1 cellular context compared by ENCODE assay signal in the genomic region with DNA sequence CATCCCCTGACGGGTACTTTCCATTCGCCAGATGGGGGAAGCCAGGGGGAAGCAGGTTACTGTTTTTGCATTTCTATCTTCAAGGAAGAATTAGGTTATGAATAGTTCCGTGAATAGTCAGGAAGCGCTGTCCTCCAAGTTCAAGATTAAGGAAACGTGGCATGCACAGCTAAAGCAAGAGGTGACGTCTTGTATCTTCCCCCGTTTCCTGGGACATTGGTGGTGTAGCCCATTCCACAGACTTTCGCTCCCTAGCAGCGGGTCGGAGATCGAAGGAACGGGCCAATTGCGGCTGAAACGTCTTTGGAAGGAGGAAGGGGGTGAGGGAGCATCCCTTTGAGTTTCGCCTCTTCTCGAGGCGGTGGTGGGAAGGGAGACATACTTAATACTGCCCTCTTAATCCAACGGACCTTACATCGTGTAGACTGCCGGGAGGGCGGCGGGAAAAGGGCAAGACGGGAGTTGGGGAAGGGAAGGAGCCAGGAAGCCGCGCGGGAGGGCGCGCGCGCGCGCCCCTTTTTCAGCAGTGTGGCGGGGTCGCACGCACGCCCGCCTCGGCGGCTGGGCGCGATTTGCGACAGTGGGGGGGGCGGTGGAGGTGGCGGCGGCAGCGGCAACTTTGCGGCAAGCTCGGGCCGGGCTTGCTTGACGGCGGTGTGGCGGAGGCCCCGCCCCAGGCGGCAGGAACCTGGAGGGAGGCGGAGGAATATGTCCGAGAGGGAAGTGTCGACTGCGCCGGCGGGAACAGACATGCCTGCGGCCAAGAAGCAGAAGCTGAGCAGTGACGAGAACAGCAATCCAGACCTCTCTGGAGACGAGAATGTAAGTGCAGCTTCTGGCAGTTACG.
TF ChIP-seq lines count a peak whose summit lies in the region.

Gene EED, plus strand, starts transcription at position 232 of the 847 bp plus-strand sequence. Its CDS starts 477 bp downstream, at position 709.

TF ChIP-seq in K562, 482 proteins besides CTCF, POLR2A, EP300 and RAD21 (continued from another document and continues in another):
- TF ChIP-seq, protein P1, sequence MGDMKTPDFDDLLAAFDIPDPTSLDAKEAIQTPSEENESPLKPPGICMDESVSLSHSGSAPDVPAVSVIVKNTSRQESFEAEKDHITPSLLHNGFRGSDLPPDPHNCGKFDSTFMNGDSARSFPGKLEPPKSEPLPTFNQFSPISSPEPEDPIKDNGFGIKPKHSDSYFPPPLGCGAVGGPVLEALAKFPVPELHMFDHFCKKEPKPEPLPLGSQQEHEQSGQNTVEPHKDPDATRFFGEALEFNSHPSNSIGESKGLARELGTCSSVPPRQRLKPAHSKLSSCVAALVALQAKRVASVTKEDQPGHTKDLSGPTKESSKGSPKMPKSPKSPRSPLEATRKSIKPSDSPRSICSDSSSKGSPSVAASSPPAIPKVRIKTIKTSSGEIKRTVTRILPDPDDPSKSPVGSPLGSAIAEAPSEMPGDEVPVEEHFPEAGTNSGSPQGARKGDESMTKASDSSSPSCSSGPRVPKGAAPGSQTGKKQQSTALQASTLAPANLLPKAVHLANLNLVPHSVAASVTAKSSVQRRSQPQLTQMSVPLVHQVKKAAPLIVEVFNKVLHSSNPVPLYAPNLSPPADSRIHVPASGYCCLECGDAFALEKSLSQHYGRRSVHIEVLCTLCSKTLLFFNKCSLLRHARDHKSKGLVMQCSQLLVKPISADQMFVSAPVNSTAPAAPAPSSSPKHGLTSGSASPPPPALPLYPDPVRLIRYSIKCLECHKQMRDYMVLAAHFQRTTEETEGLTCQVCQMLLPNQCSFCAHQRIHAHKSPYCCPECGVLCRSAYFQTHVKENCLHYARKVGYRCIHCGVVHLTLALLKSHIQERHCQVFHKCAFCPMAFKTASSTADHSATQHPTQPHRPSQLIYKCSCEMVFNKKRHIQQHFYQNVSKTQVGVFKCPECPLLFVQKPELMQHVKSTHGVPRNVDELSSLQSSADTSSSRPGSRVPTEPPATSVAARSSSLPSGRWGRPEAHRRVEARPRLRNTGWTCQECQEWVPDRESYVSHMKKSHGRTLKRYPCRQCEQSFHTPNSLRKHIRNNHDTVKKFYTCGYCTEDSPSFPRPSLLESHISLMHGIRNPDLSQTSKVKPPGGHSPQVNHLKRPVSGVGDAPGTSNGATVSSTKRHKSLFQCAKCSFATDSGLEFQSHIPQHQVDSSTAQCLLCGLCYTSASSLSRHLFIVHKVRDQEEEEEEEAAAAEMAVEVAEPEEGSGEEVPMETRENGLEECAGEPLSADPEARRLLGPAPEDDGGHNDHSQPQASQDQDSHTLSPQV (IDR thresholded peaks at IDR 0.05) = no peak
- TF ChIP-seq ZNF384 (IDR thresholded peaks at IDR 0.05; ENCODE audit: low read depth, low read length) (0 out of 2 replicates have a peak, but pooled peaks have one; percentile 12), MBD2 (IDR thresholded peaks at IDR 0.05; ENCODE audit: borderline replicate concordance, low read depth) (peak; percentile 99), NRF1 (conservative IDR thresholded peaks at IDR 0.05 in 1 of 2, IDR thresholded peaks at IDR 0.05 in 1 of 2) (peak; percentile 98; a peak in 3 of 4 replicates), HMBOX1 (IDR thresholded peaks at IDR 0.05) (no peak), HMGN3 (IDR thresholded peaks at IDR 0.05; ENCODE audit: borderline replicate concordance, extremely low read depth, insufficient read length, low read depth, low read length) (peak; percentile 56), PTBP1 (IDR thresholded peaks at IDR 0.05; ENCODE audit: low read depth, low read length) (no peak), SNRNP70 (optimal IDR thresholded peaks at IDR 0.05; ENCODE audit: low read depth, low read length) (no peak), STAG1 (CRISPR knock-in tag; IDR thresholded peaks at IDR 0.05; ENCODE audit: borderline replicate concordance) (no peak), FOXK1 (CRISPR knock-in tag; IDR thresholded peaks at IDR 0.05; ENCODE audit: borderline replicate concordance) (no peak), POLR3G (IDR thresholded peaks at IDR 0.05; ENCODE audit: extremely low read depth, insufficient read length, insufficient replicate concordance) (no peak), HSF4 (CRISPR knock-in tag; IDR thresholded peaks at IDR 0.05; ENCODE audit: borderline replicate concordance) (peak; percentile 73; the same call in 1 of the 2 replicates), E2F8 (IDR thresholded peaks at IDR 0.05; ENCODE audit: low read depth, partially characterized antibody) (peak; percentile 85), C11orf30 (IDR thresholded peaks at IDR 0.05; ENCODE audit: low read depth) (no peak), RBM14 (IDR thresholded peaks at IDR 0.05; ENCODE audit: borderline replicate concordance, insufficient read depth, low read depth, low read length) (no peak), ZSCAN29 (IDR thresholded peaks at IDR 0.05) (0 out of 2 replicates have a peak, but pooled peaks have one; percentile 26), CC2D1A (IDR thresholded peaks at IDR 0.05) (0 out of 2 replicates have a peak, but pooled peaks have one; percentile 13), RAD51 (IDR thresholded peaks at IDR 0.05; ENCODE audit: borderline replicate concordance, low read depth) (no peak), BCL6 (CRISPR knock-in tag; IDR thresholded peaks at IDR 0.05) (no peak), TAF1 (IDR thresholded peaks at IDR 0.05; ENCODE audit: control insufficient read depth, extremely low read depth, insufficient read depth, low read length, severe bottlenecking) (peak; percentile 86), CBX8 (IDR thresholded peaks at IDR 0.05; ENCODE audit: borderline replicate concordance, extremely low read depth, low read depth, low read length, poor library complexity, severe bottlenecking) (no peak), RBM15 (IDR thresholded peaks at IDR 0.05; ENCODE audit: insufficient read depth, low read length) (no peak), MBD1 (CRISPR knock-in tag; IDR thresholded peaks at IDR 0.05) (no peak), SIRT6 (IDR thresholded peaks at IDR 0.05; ENCODE audit: low read depth, low read length) (no peak), BACH1 (tag; IDR thresholded peaks at IDR 0.05) (no peak), ETV6 (IDR thresholded peaks at IDR 0.05; ENCODE audit: borderline replicate concordance in 1 of 2, low read depth in 2 of 2, low read length in 1 of 2) (peak in 1 of 2 experiments; percentile 67; a peak in 1 of 4 replicates), ETV6 (CRISPR knock-in tag; IDR thresholded peaks at IDR 0.05; ENCODE audit: borderline replicate concordance) (no peak), SREBF2 (CRISPR knock-in tag; IDR thresholded peaks at IDR 0.05) (no peak), ZKSCAN3 (CRISPR knock-in tag; IDR thresholded peaks at IDR 0.05) (no peak), BRD4 (IDR thresholded peaks at IDR 0.05) (no peak), CBFA2T2 (conservative IDR thresholded peaks at IDR 0.05) (no peak), PTTG1 (tag; IDR thresholded peaks at IDR 0.05; ENCODE audit: low read depth) (no peak), ZNF766 (CRISPR knock-in tag; conservative IDR thresholded peaks at IDR 0.05) (no peak), SMARCC2 (IDR thresholded peaks at IDR 0.05; ENCODE audit: low read depth) (no peak), PHTF2 (CRISPR knock-in tag; IDR thresholded peaks at IDR 0.05) (no peak), PKNOX1 (IDR thresholded peaks at IDR 0.05) (no peak; the same call in 1 of the 2 replicates), ZNF253 (CRISPR knock-in tag; conservative IDR thresholded peaks at IDR 0.05) (no peak), SMAD1 (IDR thresholded peaks at IDR 0.05; ENCODE audit: low read depth, low read length, partially characterized antibody) (peak; percentile 69)
- TF ChIP-seq, protein P2, sequence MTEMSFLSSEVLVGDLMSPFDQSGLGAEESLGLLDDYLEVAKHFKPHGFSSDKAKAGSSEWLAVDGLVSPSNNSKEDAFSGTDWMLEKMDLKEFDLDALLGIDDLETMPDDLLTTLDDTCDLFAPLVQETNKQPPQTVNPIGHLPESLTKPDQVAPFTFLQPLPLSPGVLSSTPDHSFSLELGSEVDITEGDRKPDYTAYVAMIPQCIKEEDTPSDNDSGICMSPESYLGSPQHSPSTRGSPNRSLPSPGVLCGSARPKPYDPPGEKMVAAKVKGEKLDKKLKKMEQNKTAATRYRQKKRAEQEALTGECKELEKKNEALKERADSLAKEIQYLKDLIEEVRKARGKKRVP (CRISPR knock-in tag; IDR thresholded peaks at IDR 0.05) = no peak
- TF ChIP-seq, protein P3, sequence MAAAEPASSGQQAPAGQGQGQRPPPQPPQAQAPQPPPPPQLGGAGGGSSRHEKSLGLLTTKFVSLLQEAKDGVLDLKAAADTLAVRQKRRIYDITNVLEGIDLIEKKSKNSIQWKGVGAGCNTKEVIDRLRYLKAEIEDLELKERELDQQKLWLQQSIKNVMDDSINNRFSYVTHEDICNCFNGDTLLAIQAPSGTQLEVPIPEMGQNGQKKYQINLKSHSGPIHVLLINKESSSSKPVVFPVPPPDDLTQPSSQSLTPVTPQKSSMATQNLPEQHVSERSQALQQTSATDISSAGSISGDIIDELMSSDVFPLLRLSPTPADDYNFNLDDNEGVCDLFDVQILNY (CRISPR knock-in tag; IDR thresholded peaks at IDR 0.05) = no peak
- TF ChIP-seq, protein P4, sequence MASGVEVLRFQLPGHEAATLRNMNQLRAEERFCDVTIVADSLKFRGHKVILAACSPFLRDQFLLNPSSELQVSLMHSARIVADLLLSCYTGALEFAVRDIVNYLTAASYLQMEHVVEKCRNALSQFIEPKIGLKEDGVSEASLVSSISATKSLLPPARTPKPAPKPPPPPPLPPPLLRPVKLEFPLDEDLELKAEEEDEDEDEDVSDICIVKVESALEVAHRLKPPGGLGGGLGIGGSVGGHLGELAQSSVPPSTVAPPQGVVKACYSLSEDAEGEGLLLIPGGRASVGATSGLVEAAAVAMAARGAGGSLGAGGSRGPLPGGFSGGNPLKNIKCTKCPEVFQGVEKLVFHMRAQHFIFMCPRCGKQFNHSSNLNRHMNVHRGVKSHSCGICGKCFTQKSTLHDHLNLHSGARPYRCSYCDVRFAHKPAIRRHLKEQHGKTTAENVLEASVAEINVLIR (CRISPR knock-in tag; IDR thresholded peaks at IDR 0.05) = 0 out of 2 replicates have a peak, but pooled peaks have one; percentile 46
